Comparison of ENCODE assay signal across 16 cellular contexts in genomic region chr10:48466611-48467240, GRCh38.
DNase-seq lines count a peak whose midpoint lies in the region; ATAC-seq, FAIRE-seq and TF ChIP-seq lines count a peak whose summit lies in the region.
"Had no signal": no experiment of that assay in that cellular context is flagged by ENCODE, and none has a peak within 500 bp of the region (broad histone marks: within the 10 kb centered on the region; RNA-seq: fewer than 3 reads in every experiment).

No MANE protein-coding gene starts in this region.

- H3K36me3 ChIP-seq in Loucy (ENCODE audit: insufficient read depth, low read length): no peaks in the 10 kb centered on the region
- H3K36me3 ChIP-seq: lower lobe of right lung, SJSA1 had no signal

- no peaks in the 10 kb centered on the region for H3K9me3 ChIP-seq in Loucy (ENCODE audit: insufficient read depth, low read depth, low read length)
- H3K9me3 ChIP-seq: lower lobe of right lung, SJSA1 had no signal

- peak; percentile 45 for DNase-seq in ELF-1 (ENCODE audit: low read depth, low spot score)
- DNase-seq in epithelial cell of esophagus (ENCODE audit: low read depth): peak; percentile 76
- no peak for DNase-seq in DMS53 treated with DMSO at 0.1 percent for 48 hours (lab: John Stamatoyannopoulos, UW; ENCODE audit: unreplicated experiment)
- DNase-seq in D721Med (ENCODE audit: insufficient read length, low spot score): no peak
- no peak for DNase-seq in occipital lobe (lab: John Stamatoyannopoulos, UW)
- DNase-seq: cerebellar nuclear complex, foreskin melanocyte, lower lobe of right lung, NCI-H1092 treated with DMSO at 0.1 percent for 48 hours, NCI-H524 treated with DMSO at 0.1 percent for 48 hours had no signal

- H2AFZ ChIP-seq in Loucy (ENCODE audit: low read length): no peak overlapping the region

- H3K4me2 ChIP-seq in Loucy (ENCODE audit: low read depth, low read length, poor library complexity, severe bottlenecking): peak overlapping the region; percentile 95

- no peaks in the 10 kb centered on the region for H3K27me3 Mint-ChIP-seq in nephron (ENCODE audit: low read depth)
- H3K27me3 Mint-ChIP-seq: activated T-helper 17 cell treated with anti-CD3 and anti-CD28 coated beads, Interleukin-2, amount 50 U/mL, for 72 hours; stimulated activated naive CD8-positive, alpha-beta T cell treated with anti-CD3 and anti-CD28 coated beads, Interleukin-15, amount 100 ng/mL, for 72 hours had no signal

- H3K4me3 ChIP-seq in Loucy (ENCODE audit: low read length, poor library complexity, severe bottlenecking) (no peak overlapping the region), epithelial cell of esophagus (ENCODE audit: low read length) (peak overlapping the region; percentile 3)
- H3K4me3 ChIP-seq: lower lobe of right lung, SJSA1 had no signal

- no peak for ATAC-seq in HG03442 (IDR thresholded peaks at IDR 0.05; ENCODE audit: unreplicated experiment)
- ATAC-seq: activated T-helper 17 cell treated with anti-CD3 and anti-CD28 coated beads, Interleukin-2, amount 50 U/mL, for 72 hours had no signal

- H3K36me3 Mint-ChIP-seq in nephron (ENCODE audit: low read depth): no peaks in the 10 kb centered on the region

- peak overlapping the region; percentile 97 for H3K9ac ChIP-seq in Loucy (ENCODE audit: low read depth, low read length, poor library complexity, severe bottlenecking)

- TF ChIP-seq CTCF in Loucy (conservative IDR thresholded peaks at IDR 0.05; ENCODE audit: low read length) (no peak), epithelial cell of esophagus (IDR thresholded peaks at IDR 0.05; ENCODE audit: insufficient read depth, low read depth, low read length, missing control alignments) (no peak), nephron (IDR thresholded peaks at IDR 0.05; ENCODE audit: unreplicated experiment in 3 of 3) (no peak), D721Med (IDR thresholded peaks at IDR 0.05; ENCODE audit: insufficient read depth, missing control alignments) (no peak)

- no peaks in the 10 kb centered on the region for H3K9me3 Mint-ChIP-seq in nephron
- H3K9me3 Mint-ChIP-seq: activated T-helper 17 cell treated with anti-CD3 and anti-CD28 coated beads, Interleukin-2, amount 50 U/mL, for 72 hours; stimulated activated naive CD8-positive, alpha-beta T cell treated with anti-CD3 and anti-CD28 coated beads, Interleukin-15, amount 100 ng/mL, for 72 hours had no signal

- H3K27ac Mint-ChIP-seq in nephron: peak overlapping the region in 2 of 3 experiments; percentile 30 to 77
- H3K27ac Mint-ChIP-seq: activated T-helper 17 cell treated with anti-CD3 and anti-CD28 coated beads, Interleukin-2, amount 50 U/mL, for 72 hours; stimulated activated naive CD8-positive, alpha-beta T cell treated with anti-CD3 and anti-CD28 coated beads, Interleukin-15, amount 100 ng/mL, for 72 hours had no signal

- no peaks in the 10 kb centered on the region for H4K20me1 ChIP-seq in Loucy (ENCODE audit: insufficient read depth, low read length, poor library complexity, severe bottlenecking)

- peaks cover 3% of the 10 kb centered on the region; the same call in 1 of the 2 replicates for H3F3A ChIP-seq in Loucy (ENCODE audit: low read depth)

- H3K4me3 Mint-ChIP-seq in nephron: no peak overlapping the region
- H3K4me3 Mint-ChIP-seq: activated T-helper 17 cell treated with anti-CD3 and anti-CD28 coated beads, Interleukin-2, amount 50 U/mL, for 72 hours; stimulated activated naive CD8-positive, alpha-beta T cell treated with anti-CD3 and anti-CD28 coated beads, Interleukin-15, amount 100 ng/mL, for 72 hours had no signal

- H3K4me1 ChIP-seq in Loucy (ENCODE audit: insufficient read depth, low read length, poor library complexity, severe bottlenecking): peaks cover 57% of the 10 kb centered on the region
- H3K4me1 ChIP-seq: lower lobe of right lung, SJSA1 had no signal

- peaks cover 50% of the 10 kb centered on the region for H3K4me1 Mint-ChIP-seq in nephron
- H3K4me1 Mint-ChIP-seq: activated T-helper 17 cell treated with anti-CD3 and anti-CD28 coated beads, Interleukin-2, amount 50 U/mL, for 72 hours; stimulated activated naive CD8-positive, alpha-beta T cell treated with anti-CD3 and anti-CD28 coated beads, Interleukin-15, amount 100 ng/mL, for 72 hours had no signal

- H3K9me2 ChIP-seq in Loucy (replicated peaks; ENCODE audit: low read depth, low read length): no peaks in the 10 kb centered on the region

- no peaks in the 10 kb centered on the region for H3K27me3 ChIP-seq in Loucy (ENCODE audit: insufficient read depth, low read length, poor library complexity, severe bottlenecking)
- H3K27me3 ChIP-seq: SJSA1 had no signal

- peaks cover 14% of the 10 kb centered on the region; the same call in 1 of the 2 replicates for H3K79me2 ChIP-seq in Loucy (ENCODE audit: insufficient read depth, low read length)

- FAIRE-seq in D721Med (lab: Jason Lieb, UNC): no peak

Comparison
In these comparisons a context has a peak if more than half of its experiments do, and no peak if none do; other contexts are left out.
1. DNase-seq: peak in ELF-1 (single experiment) and epithelial cell of esophagus (single experiment); none in DMS53 treated with DMSO at 0.1 percent for 48 hours (single experiment), D721Med (single experiment) and occipital lobe (single experiment).